ENCODE assay signal across 16 cellular contexts in the genomic region with DNA sequence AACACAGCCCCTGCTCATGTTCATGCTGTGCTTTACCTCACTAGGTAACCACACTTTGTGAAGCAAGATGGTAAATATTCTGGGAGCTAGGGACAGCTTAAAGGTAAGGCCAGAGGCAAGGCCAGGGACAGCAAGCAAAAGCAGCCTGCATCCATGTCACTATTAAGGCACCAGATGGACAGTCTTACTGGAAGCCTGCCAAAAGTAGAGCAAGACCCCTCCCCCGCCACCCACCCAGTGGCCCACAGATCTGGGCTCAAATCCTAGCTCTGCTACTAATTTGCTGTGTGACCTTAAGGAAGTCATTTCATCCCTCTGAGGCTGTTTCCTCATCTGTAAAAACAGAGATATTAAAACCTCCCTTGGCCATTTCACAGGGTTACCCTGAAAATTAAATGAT. TPM values are rescaled to one million over a fixed set of nuclear protein-coding genes. Genes with fewer than 3 reads are reported as not detected.
DNase-seq lines count a peak whose midpoint lies in the region; ATAC-seq and TF ChIP-seq lines count a peak whose summit lies in the region.
"Had no signal": no experiment of that assay in that cellular context is flagged by ENCODE, and none has a peak within 500 bp of the region (broad histone marks: within the 10 kb centered on the region; RNA-seq: fewer than 3 reads in every experiment).

No MANE protein-coding gene starts in this region.

- peak; percentile 68 for DNase-seq in DMS 273 (lab: John Stamatoyannopoulos, UW; ENCODE audit: unreplicated experiment)
- DNase-seq in DMS 273 treated with DMSO at 0.1 percent for 48 hours (lab: John Stamatoyannopoulos, UW), result no peak
- no peak for DNase-seq in CD4-positive, CD25-positive, alpha-beta regulatory T cell
- no peak for DNase-seq in PC-9
- DNase-seq in epithelial cell of prostate (ENCODE audit: low read depth, low spot score), result no peak
- DNase-seq: activated CD8-positive, alpha-beta memory T cell treated with anti-CD3 and anti-CD28 coated beads, Interleukin-2, amount 50 U/mL, for 4 hours; activated naive CD4-positive, alpha-beta T cell; NCI-H1436 had no signal

- no peaks in the 10 kb centered on the region for H3K9me2 ChIP-seq in PC-9 (ENCODE audit: insufficient read depth)

- BruUV-seq in PC-9 (replicated peaks; lab: Mats Ljungman, UMichigan), result no TSS peak

- H4K20me1 ChIP-seq in PC-9 (ENCODE audit: insufficient read depth), result no peaks in the 10 kb centered on the region

- H3F3A ChIP-seq in PC-9 (ENCODE audit: insufficient read depth, low read depth), result peaks cover 61% of the 10 kb centered on the region

- no peak overlapping the region for H3K27ac ChIP-seq in CD4-positive, CD25-positive, alpha-beta regulatory T cell (ENCODE audit: insufficient read depth, low read length, poor library complexity, severe bottlenecking)
- H3K27ac ChIP-seq in PC-9 (peak overlapping the region; percentile 99), epithelial cell of prostate (peak overlapping the region; percentile 46)
- H3K27ac ChIP-seq: 22Rv1, neural progenitor cell had no signal

- peaks cover 18 to 52% (median 39%) of the 10 kb centered on the region in 4 donors for H3K4me1 Mint-ChIP-seq in CD4-positive, CD25-positive, alpha-beta regulatory T cell

- H3K36me3 Mint-ChIP-seq in CD4-positive, CD25-positive, alpha-beta regulatory T cell, result peaks cover 3% of the 10 kb centered on the region
- H3K36me3 Mint-ChIP-seq: neural progenitor cell had no signal

- CTCF ChIA-PET in PC-9 (lab: Charles Lee), result interaction anchor here (0.6 kb wide), 1 partner anchor 147 kb away, joined by 5 read pairs; no protein-coding TSS in a partner anchor

- no peaks in the 10 kb centered on the region for H3K27me3 Mint-ChIP-seq in CD4-positive, CD25-positive, alpha-beta regulatory T cell

- H3K27ac Mint-ChIP-seq in CD4-positive, CD25-positive, alpha-beta regulatory T cell, result peak overlapping the region in 2 of 3 donors; percentile 11 to 26
- H3K27ac Mint-ChIP-seq: neural progenitor cell had no signal

- H3K9me3 ChIP-seq in CD4-positive, CD25-positive, alpha-beta regulatory T cell (ENCODE audit: control insufficient read depth in 2 of 2, low read length in 2 of 2), result no peaks in the 10 kb centered on the region
- H3K9me3 ChIP-seq in PC-9 (ENCODE audit: insufficient read depth, low read depth), result 0 out of 2 replicates have a peak, but pooled peaks cover 3% of the 10 kb centered on the region

- peak overlapping the region; percentile 59 for H3K4me2 ChIP-seq in PC-9
- H3K4me2 ChIP-seq: neural progenitor cell had no signal

- H2AFZ ChIP-seq in PC-9, result no peak overlapping the region
- H2AFZ ChIP-seq: neural progenitor cell had no signal

- no peak for ATAC-seq in CD4-positive, CD25-positive, alpha-beta regulatory T cell (ENCODE audit: low read depth in 2 of 2)
- ATAC-seq in esophagus mucosa (no peak), HG02571 (IDR thresholded peaks at IDR 0.05; ENCODE audit: unreplicated experiment) (no peak), HG03565 (IDR thresholded peaks at IDR 0.05; ENCODE audit: unreplicated experiment) (no peak)
- ATAC-seq: activated CD4-positive, CD25-positive, alpha-beta regulatory T cell treated with anti-CD3 and anti-CD28 coated beads, Interleukin-2, amount 50 U/mL, for 24 hours had no signal

- no peaks in the 10 kb centered on the region for H3K79me2 ChIP-seq in PC-9 (ENCODE audit: low read depth)

- no peak overlapping the region for H3K4me3 ChIP-seq in CD4-positive, CD25-positive, alpha-beta regulatory T cell (ENCODE audit: low read depth, low read length)
- H3K4me3 ChIP-seq in PC-9, result no peak overlapping the region
- H3K4me3 ChIP-seq: neural progenitor cell had no signal

- peaks cover 25% of the 10 kb centered on the region for H3K4me1 ChIP-seq in CD4-positive, CD25-positive, alpha-beta regulatory T cell (ENCODE audit: control insufficient read depth, insufficient read depth, low read length, poor library complexity, severe bottlenecking)
- peaks cover 76% of the 10 kb centered on the region for H3K4me1 ChIP-seq in PC-9 (replicated peaks; ENCODE audit: insufficient read depth)

- no peaks in the 10 kb centered on the region for H3K27me3 ChIP-seq in CD4-positive, CD25-positive, alpha-beta regulatory T cell (ENCODE audit: control insufficient read depth, insufficient read depth, low read length)
- H3K27me3 ChIP-seq in PC-9 (ENCODE audit: insufficient read depth, low read depth), result no peaks in the 10 kb centered on the region
- H3K27me3 ChIP-seq: neural progenitor cell had no signal

- H3K4me3 Mint-ChIP-seq in CD4-positive, CD25-positive, alpha-beta regulatory T cell, result no peak overlapping the region
- H3K4me3 Mint-ChIP-seq: neural progenitor cell had no signal

- intact Hi-C loops in PC-9 (cut with micrococcal nuclease; ENCODE audit: unreplicated experiment), result no loop called here

- H3K36me3 ChIP-seq in CD4-positive, CD25-positive, alpha-beta regulatory T cell (ENCODE audit: control insufficient read depth, insufficient read depth, low read length), result no peaks in the 10 kb centered on the region
- peaks cover 7% of the 10 kb centered on the region for H3K36me3 ChIP-seq in PC-9 (ENCODE audit: low read depth)
- H3K36me3 ChIP-seq: neural progenitor cell had no signal

- no peak for TF ChIP-seq CTCF in PC-9 (conservative IDR thresholded peaks at IDR 0.05)

- POLR2A ChIA-PET in PC-9 (lab: Charles Lee; ENCODE audit: unreplicated experiment), result no interaction called here

- H3K9me3 Mint-ChIP-seq in CD4-positive, CD25-positive, alpha-beta regulatory T cell, result peaks cover 0 to 2% (median 0%) of the 10 kb centered on the region in 7 donors
- H3K9me3 Mint-ChIP-seq: neural progenitor cell had no signal

RNA-seq across cellular contexts. Expression of gene ERMP1, which starts 13.2 kb away (rescaled TPM):
- 8.7 TPM for total RNA-seq in CD4-positive, CD25-positive, alpha-beta regulatory T cell
- polyA plus RNA-seq in CD4-positive, CD25-positive, alpha-beta regulatory T cell, result 10 to 100 TPM in 1 of 4 donors, 1 to 10 TPM in 3; 5.3 to 10.0 (median 7.8) TPM
- 51.0 and 64.6 TPM in 2 replicates for total RNA-seq in PC-9 (2021)
- 38.1 TPM for total RNA-seq in esophagus mucosa

RNA-seq across cellular contexts. Expression of gene MLANA, which starts 44.6 kb away (rescaled TPM):
- total RNA-seq in CD4-positive, CD25-positive, alpha-beta regulatory T cell, result not detected
- under 1 TPM in 2 of 4 donors, not detected in 2; 0.14 to 0.49 TPM for polyA plus RNA-seq in CD4-positive, CD25-positive, alpha-beta regulatory T cell
- total RNA-seq in PC-9 (2021), result not detected in 2 replicates
- not detected for total RNA-seq in esophagus mucosa
- total RNA-seq: T-helper 1 cell treated with Interleukin-12 subunit alpha and Interleukin-12 subunit beta and Interleukin-4 antibody, amounts not matched to agents 30 ng/mL and 1 ng/mL, for 36 hours had no signal
- polyA plus RNA-seq: BJ had no signal
